12 cellular contexts compared by ENCODE assay signal in genomic region chr17:65530158-65530984, GRCh38. TPM values are rescaled to one million over a fixed set of nuclear protein-coding genes. Genes with fewer than 3 reads are reported as not detected.
DNase-seq lines count a peak whose midpoint lies in the region; ATAC-seq, FAIRE-seq and TF ChIP-seq lines count a peak whose summit lies in the region.
"Had no signal": no experiment of that assay in that cellular context is flagged by ENCODE, and none has a peak within 500 bp of the region (broad histone marks: within the 10 kb centered on the region; RNA-seq: fewer than 3 reads in every experiment).

No MANE protein-coding gene starts in this region.

- TF ChIP-seq CTCF in HEK293 (tag by site-specific recombination; IDR thresholded peaks at IDR 0.05) (no peak), HepG2 (CRISPR knock-in tag; IDR thresholded peaks at IDR 0.05) (no peak), stomach (IDR thresholded peaks at IDR 0.05) (no peak)

- H3K79me2 ChIP-seq in HepG2 (ENCODE audit: insufficient read depth, low read length) = no peaks in the 10 kb centered on the region

- H3K4me1 ChIP-seq in HEK293 (ENCODE audit: control insufficient read depth, insufficient read depth, low read length) (peaks cover 12% of the 10 kb centered on the region), HepG2 (ENCODE audit: insufficient read depth, low read length) (peaks cover 67% of the 10 kb centered on the region), stomach (peaks cover 23 to 43% (median 32%) of the 10 kb centered on the region in 4 donors)

- no peak for TF ChIP-seq EP300 in HepG2 (IDR thresholded peaks at IDR 0.05; ENCODE audit: low read depth in 2 of 2, low read length in 2 of 2)
- TF ChIP-seq EP300 in HepG2 (CRISPR knock-in tag; IDR thresholded peaks at IDR 0.05; ENCODE audit: borderline replicate concordance) = no peak
- TF ChIP-seq EP300 in stomach (IDR thresholded peaks at IDR 0.05) = no peak

- in situ Hi-C loops in HepG2 (cut with HindIII; ENCODE audit: extremely low pct_ligation_motif_present, low pct_unique_long_range_greater_than_20kb) = loop anchor here (25.0 kb wide), 1 partner anchor 632 kb away; no protein-coding TSS in a partner anchor

- no peak for TF ChIP-seq RAD21 in HepG2 (CRISPR knock-in tag; IDR thresholded peaks at IDR 0.05)

- no TSS peak for BruUV-seq in HepG2 (replicated peaks; lab: Mats Ljungman, UMichigan)

- 95% methylated on average over 13 of the region's 14 CpGs for WGBS in HepG2 (ENCODE audit: low lambda C conversion rate)
- WGBS in stomach, 5 donors = 72 to 86% (median 79%) methylated on average over 14 of the region's 14 CpGs

- intact Hi-C loops in HepG2 (cut with micrococcal nuclease; ENCODE audit: unreplicated experiment) (no loop called here), stomach (cut with DNase I; ENCODE audit: low total_unique reads) (no loop called here)

- H3K9me3 ChIP-seq in HEK293 (ENCODE audit: control insufficient read depth, insufficient read depth, low read depth, low read length) (no peaks in the 10 kb centered on the region), HepG2 (ENCODE audit: low read length) (no peaks in the 10 kb centered on the region), stomach (no peaks in the 10 kb centered on the region)
- H3K9me3 ChIP-seq: HAP-1, neutrophil, tibial nerve had no signal

- H3K36me3 ChIP-seq in HEK293 (ENCODE audit: control insufficient read depth in 2 of 2, insufficient read depth in 1 of 2, low read length in 2 of 2) = peaks cover 8 to 66% of the 10 kb centered on the region in 2 experiments
- peaks cover 48 to 67% of the 10 kb centered on the region in 2 experiments for H3K36me3 ChIP-seq in HepG2 (replicated peaks in 1 of 2; ENCODE audit: control insufficient read depth in 1 of 2, insufficient read depth in 2 of 2, low read length in 2 of 2)
- H3K36me3 ChIP-seq in stomach = peaks cover 15 to 61% (median 57%) of the 10 kb centered on the region in 4 donors
- H3K36me3 ChIP-seq: neutrophil had no signal

- CTCF ChIA-PET in HEK293 (lab: Yijun Ruan, JAX) = interaction anchor here (0.6 to 0.8 kb wide), 3 partner anchors 30 to 300 kb away, joined by 3 to 4 read pairs (median 3); no protein-coding TSS in a partner anchor
- CTCF ChIA-PET in HepG2 (lab: Yijun Ruan, JAX; ENCODE audit: low intra/inter-chr PET ratio, low total read pairs) = no interaction called here

- H3K27ac ChIP-seq in HEK293 (ENCODE audit: extremely low read depth, low read depth, low read length) = no peak overlapping the region
- peak overlapping the region; percentile 36 for H3K27ac ChIP-seq in caudate nucleus (ENCODE audit: low read depth, low read length)
- H3K27ac ChIP-seq in HepG2 (ENCODE audit: extremely low read length, insufficient read depth, low read length) = no peak overlapping the region
- H3K27ac ChIP-seq in stomach = peak overlapping the region in 3 of 5 donors; percentile 58 to 70 (median 59)
- H3K27ac ChIP-seq: neutrophil had no signal

- DNase-seq in caudate nucleus (lab: John Stamatoyannopoulos, UW) = no peak
- no peak for DNase-seq in HepG2 (ENCODE audit: low spot score)
- no peak for DNase-seq in stomach
- no peak for DNase-seq in Ammon's horn (ENCODE audit: low spot score)
- no peak for DNase-seq in GDM1 (lab: John Stamatoyannopoulos, UW)
- DNase-seq: activated T-cell treated with anti-CD3 and anti-CD28 coated beads, Interleukin-2, amount 50 U/mL, for 4 hours; stimulated activated CD4-positive, alpha-beta T cell treated with anti-CD3 and anti-CD28 coated beads, Interleukin-4, amount 100 ng/mL, for 24 hours had no signal

- H3K4me3 ChIP-seq in HEK293 (ENCODE audit: low read depth, low read length) = no peak overlapping the region
- H3K4me3 ChIP-seq in HepG2 (replicated peaks in 1 of 3; ENCODE audit: insufficient read depth in 1 of 3, low read depth in 2 of 3, low read length in 3 of 3) = no peak overlapping the region
- no peak overlapping the region for H3K4me3 ChIP-seq in stomach
- H3K4me3 ChIP-seq: HAP-1, tibial nerve had no signal

- no peak overlapping the region for H3K4me2 ChIP-seq in HepG2 (ENCODE audit: low read depth, low read length)

- H3K27me3 ChIP-seq in HepG2 (ENCODE audit: control insufficient read depth in 1 of 2, insufficient read depth in 2 of 2, low read length in 2 of 2) = no peaks in the 10 kb centered on the region
- no peaks in the 10 kb centered on the region for H3K27me3 ChIP-seq in stomach
- H3K27me3 ChIP-seq: neutrophil, tibial nerve had no signal

- TF ChIP-seq POLR2A in HepG2 (IDR thresholded peaks at IDR 0.05; ENCODE audit: insufficient read depth in 1 of 2, low read depth in 2 of 2, low read length in 2 of 2) = no peak
- TF ChIP-seq POLR2A in stomach (IDR thresholded peaks at IDR 0.05) = no peak

- peaks cover 65% of the 10 kb centered on the region for H4K20me1 ChIP-seq in HepG2 (ENCODE audit: insufficient read depth, low read length)

- POLR2A ChIA-PET in HEK293 (lab: Yijun Ruan, JAX) = interaction anchor here (1.6 kb wide), 1 partner anchor 9 kb away, joined by 3 read pairs; no protein-coding TSS in a partner anchor
- POLR2A ChIA-PET in HepG2 (lab: Yijun Ruan, JAX) = interaction anchor here (1.0 to 2.4 kb wide), 2 partner anchors 12 to 28 kb away, joined by 3 to 15 read pairs; no protein-coding TSS in a partner anchor

- ATAC-seq in HepG2 = no peak
- no peak for ATAC-seq in HG03469 (IDR thresholded peaks at IDR 0.05; ENCODE audit: unreplicated experiment)
- ATAC-seq: activated T-cell treated with anti-CD3 and anti-CD28 coated beads, Interleukin-2, amount 50 U/mL, for 4 hours had no signal

- no peak for FAIRE-seq in HepG2 (lab: Jason Lieb, UNC)

- H3K9ac ChIP-seq in HepG2 (ENCODE audit: insufficient read depth, low read depth, low read length) = no peak overlapping the region

- no peak overlapping the region for H2AFZ ChIP-seq in HepG2 (ENCODE audit: low read length)

TF ChIP-seq in HEK293, 187 proteins besides CTCF, POLR2A, EP300 and RAD21 (continues in another document):
- TF ChIP-seq TCF7L2 (IDR thresholded peaks at IDR 0.05; ENCODE audit: borderline replicate concordance, low read depth, low read length) (0 out of 2 replicates have a peak, but pooled peaks have one; percentile 14), ZNF670 (tag by site-specific recombination; IDR thresholded peaks at IDR 0.05; ENCODE audit: low read depth) (no peak), ZNF112 (tag by site-specific recombination; IDR thresholded peaks at IDR 0.05) (no peak), BCL6B (tag by site-specific recombination; IDR thresholded peaks at IDR 0.05) (no peak)

TF ChIP-seq in HepG2, 621 proteins besides CTCF, POLR2A, EP300 and RAD21 (continues in another document):
- TF ChIP-seq ZNF687 (CRISPR knock-in tag; IDR thresholded peaks at IDR 0.05) = peak; percentile 32

RNA-seq across cellular contexts. Expression of gene AXIN2, which starts 31.1 kb away (rescaled TPM):
- 53.8 and 58.6 TPM in 2 replicates for total RNA-seq in HepG2 (2016; rRNA removed; fragmentation: Illumina TruSeq; extraction: Trizol)
- total RNA-seq in HepG2 (2016; cell fraction: cytosol; rRNA removed; fragmentation: Illumina TruSeq; extraction: Trizol; ENCODE audit: low read depth) = 12.0 and 13.7 TPM in 2 replicates
- 45.1 and 59.6 TPM in 2 replicates for total RNA-seq in HepG2 (2016; cell fraction: insoluble cytoplasmic fraction; rRNA removed; fragmentation: Illumina TruSeq; extraction: Trizol)
- total RNA-seq in HepG2 (2016; cell fraction: membrane; rRNA removed; fragmentation: Illumina TruSeq; extraction: Trizol) = 27.0 and 28.7 TPM in 2 replicates
- total RNA-seq in HepG2 (2016; cell fraction: nucleus; rRNA removed; fragmentation: Illumina TruSeq; extraction: Trizol) = 79.3 and 81.9 TPM in 2 replicates
- 55.0 and 63.4 TPM in 2 replicates for polyA plus RNA-seq in HepG2 (2011; rRNA removed)
- polyA plus RNA-seq in HepG2 (2011; cell fraction: cytosol; rRNA removed) = 29.9 and 39.9 TPM in 2 replicates
- polyA plus RNA-seq in HepG2 (2011; cell fraction: nucleus; rRNA removed) = 126 and 210 TPM in 2 replicates
- polyA plus RNA-seq in HepG2 (2012) = 55.5 and 56.3 TPM in 2 replicates
- 2.0 and 2.2 TPM in 2 replicates for polyA plus RNA-seq in HepG2 (2016; cell fraction: cytosol; fragmentation: Illumina TruSeq; extraction: Trizol; ENCODE audit: low read depth)
- 34.3 and 44.8 TPM in 2 replicates for polyA plus RNA-seq in HepG2 (2016; cell fraction: insoluble cytoplasmic fraction; fragmentation: Illumina TruSeq; extraction: Trizol; ENCODE audit: low read depth)
- 9.2 and 9.3 TPM in 2 replicates for polyA plus RNA-seq in HepG2 (2016; cell fraction: membrane; fragmentation: Illumina TruSeq; extraction: Trizol; ENCODE audit: low read depth)
- polyA plus RNA-seq in HepG2 (2016; cell fraction: nucleus; fragmentation: Illumina TruSeq; extraction: Trizol; ENCODE audit: insufficient read depth, low read depth) = 115 and 117 TPM in 2 replicates
- polyA minus RNA-seq in HepG2 (2011; rRNA and poly(A)+ RNA removed; ENCODE audit: low replicate concordance) = 0.09 and 105 TPM in 2 replicates
- polyA minus RNA-seq in HepG2 (2011; cell fraction: cytosol; rRNA and poly(A)+ RNA removed) = 43.2 and 45.6 TPM in 2 replicates
- polyA minus RNA-seq in HepG2 (2011; cell fraction: nucleus; rRNA and poly(A)+ RNA removed) = 175 and 211 TPM in 2 replicates
- total RNA-seq in stomach = 10 to 100 TPM in 4 of 5 donors, 1 to 10 TPM in 1; 4.1 to 46.9 (median 25.3) TPM
- polyA plus RNA-seq in stomach = 1 to 10 TPM; 2.7 to 3.3 (median 3.2) TPM

Comparison
In these comparisons a context has a peak if more than half of its experiments do, and no peak if none do; other contexts are left out.
1. H3K27ac ChIP-seq: peak in caudate nucleus (single experiment) and stomach (3 of 5); none in HEK293 (single experiment) and HepG2 (single experiment).
2. Of the 63 proteins assayed by ChIP-seq in both HepG2 and HEK293: peak only in HepG2: none; only in HEK293: TCF7L2; in both: none; in neither: 62.